Comparison of ENCODE assay signal across 1 cellular context in the genomic region with DNA sequence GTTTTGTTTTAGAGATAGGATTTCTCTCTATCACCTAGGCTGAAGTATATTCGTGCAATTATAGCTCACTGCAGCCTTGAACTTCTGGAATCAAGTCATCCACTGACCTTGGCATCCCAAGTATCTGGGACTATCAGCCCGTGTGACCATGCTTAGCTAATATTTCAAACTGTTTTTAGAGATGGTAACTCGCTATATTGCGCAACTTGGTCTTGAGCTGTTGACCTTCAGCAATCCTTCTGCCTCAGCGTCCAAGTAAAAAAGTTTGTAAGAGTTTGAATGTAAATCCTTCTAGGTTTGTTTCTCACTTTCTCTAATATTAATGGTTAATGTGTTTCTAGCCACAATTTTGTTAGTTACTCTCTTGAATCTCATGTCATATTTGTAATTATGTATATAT.
TF ChIP-seq lines count a peak whose summit lies in the region.

No MANE protein-coding gene starts in this region.

TF ChIP-seq in WTC11, 78 proteins besides CTCF, POLR2A, EP300 and RAD21 (continued from another document):
- TF ChIP-seq, protein P1, sequence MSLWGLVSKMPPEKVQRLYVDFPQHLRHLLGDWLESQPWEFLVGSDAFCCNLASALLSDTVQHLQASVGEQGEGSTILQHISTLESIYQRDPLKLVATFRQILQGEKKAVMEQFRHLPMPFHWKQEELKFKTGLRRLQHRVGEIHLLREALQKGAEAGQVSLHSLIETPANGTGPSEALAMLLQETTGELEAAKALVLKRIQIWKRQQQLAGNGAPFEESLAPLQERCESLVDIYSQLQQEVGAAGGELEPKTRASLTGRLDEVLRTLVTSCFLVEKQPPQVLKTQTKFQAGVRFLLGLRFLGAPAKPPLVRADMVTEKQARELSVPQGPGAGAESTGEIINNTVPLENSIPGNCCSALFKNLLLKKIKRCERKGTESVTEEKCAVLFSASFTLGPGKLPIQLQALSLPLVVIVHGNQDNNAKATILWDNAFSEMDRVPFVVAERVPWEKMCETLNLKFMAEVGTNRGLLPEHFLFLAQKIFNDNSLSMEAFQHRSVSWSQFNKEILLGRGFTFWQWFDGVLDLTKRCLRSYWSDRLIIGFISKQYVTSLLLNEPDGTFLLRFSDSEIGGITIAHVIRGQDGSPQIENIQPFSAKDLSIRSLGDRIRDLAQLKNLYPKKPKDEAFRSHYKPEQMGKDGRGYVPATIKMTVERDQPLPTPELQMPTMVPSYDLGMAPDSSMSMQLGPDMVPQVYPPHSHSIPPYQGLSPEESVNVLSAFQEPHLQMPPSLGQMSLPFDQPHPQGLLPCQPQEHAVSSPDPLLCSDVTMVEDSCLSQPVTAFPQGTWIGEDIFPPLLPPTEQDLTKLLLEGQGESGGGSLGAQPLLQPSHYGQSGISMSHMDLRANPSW (CRISPR knock-in tag; conservative IDR thresholded peaks at IDR 0.05; ENCODE audit: low read depth) = no peak
- no peak for TF ChIP-seq CBFB (CRISPR knock-in tag; IDR thresholded peaks at IDR 0.05; ENCODE audit: low read depth)
- no peak for TF ChIP-seq HMGA2 (CRISPR knock-in tag; IDR thresholded peaks at IDR 0.05)
